ENCODE assay signal across 8 cellular contexts in the genomic region with DNA sequence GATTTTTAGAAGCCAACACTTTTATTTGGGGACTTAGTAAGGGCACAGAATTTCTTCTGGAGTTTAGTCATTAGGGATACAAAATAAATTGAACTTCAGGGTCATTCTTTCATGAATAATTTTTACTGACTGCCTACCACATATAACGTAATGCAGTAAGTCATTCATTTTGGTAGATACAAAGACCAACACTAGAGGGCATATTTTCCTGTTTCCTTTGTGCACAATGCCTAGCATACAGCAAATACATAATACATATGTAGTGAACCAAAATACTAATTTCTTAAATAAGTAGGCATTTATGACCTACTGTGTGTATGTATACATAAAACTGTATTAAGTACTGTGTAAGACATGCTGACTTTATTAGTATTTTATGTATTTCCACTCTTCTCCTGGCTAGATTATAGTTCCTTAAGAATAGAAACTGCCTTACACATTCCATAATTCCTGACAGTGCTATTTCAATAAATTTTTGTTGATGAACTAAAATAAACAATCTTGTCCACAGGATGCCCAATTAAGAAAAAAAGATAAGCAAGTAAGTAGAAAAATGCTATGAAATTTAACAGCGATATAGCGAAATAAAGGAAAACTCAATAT. TPM values are rescaled to one million over a fixed set of nuclear protein-coding genes. Genes with fewer than 3 reads are reported as not detected.
DNase-seq lines count a peak whose midpoint lies in the region; ATAC-seq, FAIRE-seq and TF ChIP-seq lines count a peak whose summit lies in the region.

No MANE protein-coding gene starts in this region.

- no peaks in the 10 kb centered on the region for H3K27me3 Mint-ChIP-seq in natural killer cell (ENCODE audit: low read depth in 2 of 2)
- no peaks in the 10 kb centered on the region for H3K27me3 Mint-ChIP-seq in activated CD4-positive, alpha-beta memory T cell treated with anti-CD3 and anti-CD28 coated beads for 36 hours

- intact Hi-C loops in endothelial cell of umbilical vein (cut with micrococcal nuclease): loop anchor here (1.0 to 5.0 kb wide), 5 partner anchors 47 to 478 kb away; no protein-coding TSS in a partner anchor
- intact Hi-C loops in natural killer cell (cut with micrococcal nuclease): loop anchor here (1.0 to 5.0 kb wide), 4 partner anchors 35 to 385 kb away; a partner anchor contains a TSS
- intact Hi-C loops in activated CD4-positive, alpha-beta memory T cell treated with anti-CD3 and anti-CD28 coated beads for 36 hours (cut with micrococcal nuclease): loop anchor here (1.0 kb wide), 2 partner anchors 48 to 299 kb away; a partner anchor contains a TSS

- POLR2A ChIA-PET in endothelial cell of umbilical vein (lab: Charles Lee): no interaction called here
- POLR2A ChIA-PET in activated CD4-positive, alpha-beta memory T cell treated with anti-CD3 and anti-CD28 coated beads for 36 hours (lab: Charles Lee): interaction anchor here (0.7 kb wide), 1 partner anchor 49 kb away, joined by 3 read pairs; no protein-coding TSS in a partner anchor

- H3K4me1 ChIP-seq in OCI-LY3 (ENCODE audit: low read length): no peaks in the 10 kb centered on the region
- H3K4me1 ChIP-seq in endothelial cell of umbilical vein (ENCODE audit: control insufficient read depth, extremely low read depth, insufficient read depth, low read length): peaks cover 30% of the 10 kb centered on the region

- H3K79me2 ChIP-seq in OCI-LY3 (ENCODE audit: low read length) (peaks cover 75% of the 10 kb centered on the region), endothelial cell of umbilical vein (ENCODE audit: control insufficient read depth, insufficient read depth, low read length) (peaks cover 90% of the 10 kb centered on the region)

- H3K36me3 ChIP-seq in OCI-LY3 (replicated peaks; ENCODE audit: low read depth, low read length) (no peaks in the 10 kb centered on the region), endothelial cell of umbilical vein (ENCODE audit: control insufficient read depth in 2 of 2, extremely low read depth in 1 of 2, insufficient read depth in 2 of 2, low read length in 2 of 2) (no peaks in the 10 kb centered on the region)

- H3K4me2 ChIP-seq in OCI-LY3 (ENCODE audit: low read length) (no peak overlapping the region), endothelial cell of umbilical vein (ENCODE audit: insufficient read depth, low read length) (peak overlapping the region; percentile 8)

- H3K9ac ChIP-seq in OCI-LY3 (ENCODE audit: low read length): no peak overlapping the region
- no peak overlapping the region for H3K9ac ChIP-seq in endothelial cell of umbilical vein (replicated peaks; ENCODE audit: extremely low read depth, insufficient read depth, low read length)

- H3K27ac Mint-ChIP-seq in natural killer cell: peak overlapping the region in 1 of 2 donors; percentile 24
- no peak overlapping the region for H3K27ac Mint-ChIP-seq in activated CD4-positive, alpha-beta memory T cell treated with anti-CD3 and anti-CD28 coated beads for 36 hours

- H3K4me3 ChIP-seq in OCI-LY3 (ENCODE audit: low read length) (no peak overlapping the region), endothelial cell of umbilical vein (replicated peaks in 1 of 3; ENCODE audit: insufficient read depth in 1 of 3, low read depth in 1 of 3, low read length in 3 of 3) (no peak overlapping the region)

- H2AFZ ChIP-seq in OCI-LY3 (ENCODE audit: low read depth, low read length): no peak overlapping the region
- H2AFZ ChIP-seq in endothelial cell of umbilical vein (ENCODE audit: low read depth, low read length): no peak overlapping the region

- CTCF ChIA-PET in endothelial cell of umbilical vein (lab: Charles Lee): interaction anchor here (0.6 to 3.1 kb wide), 39 partner anchors 9 to 479 kb away, joined by 3 to 23 read pairs (median 4); a partner anchor contains a TSS
- CTCF ChIA-PET in activated CD4-positive, alpha-beta memory T cell treated with anti-CD3 and anti-CD28 coated beads for 36 hours (lab: Charles Lee): interaction anchor here (0.7 to 2.7 kb wide), 7 partner anchors 14 to 74 kb away, joined by 3 to 11 read pairs (median 3); no protein-coding TSS in a partner anchor

- ATAC-seq in GM18909 (IDR thresholded peaks at IDR 0.05; ENCODE audit: poor library complexity, unreplicated experiment) (peak; percentile 86), HG03571 (IDR thresholded peaks at IDR 0.05; ENCODE audit: unreplicated experiment) (peak; percentile 62), natural killer cell (peak; percentile 85 to 95 (median 89))

- H4K20me1 ChIP-seq in OCI-LY3 (ENCODE audit: insufficient read depth, low read length): peaks cover 77% of the 10 kb centered on the region
- H4K20me1 ChIP-seq in endothelial cell of umbilical vein (replicated peaks; ENCODE audit: control insufficient read depth, extremely low read depth, insufficient read depth, low read length): peaks cover 9% of the 10 kb centered on the region

- dilution Hi-C loops in endothelial cell of umbilical vein (cut with MboI; ENCODE audit: extremely low pct_ligation_motif_present, low sequenced_read_pairs): no loop called here

- H3K9me1 ChIP-seq in endothelial cell of umbilical vein (replicated peaks; ENCODE audit: control insufficient read depth, extremely low read depth, insufficient read depth, low read length): no peaks in the 10 kb centered on the region

- no peaks in the 10 kb centered on the region for H3K9me3 Mint-ChIP-seq in natural killer cell
- H3K9me3 Mint-ChIP-seq in activated CD4-positive, alpha-beta memory T cell treated with anti-CD3 and anti-CD28 coated beads for 36 hours: peaks cover 2% of the 10 kb centered on the region

- H3K36me3 Mint-ChIP-seq in natural killer cell: no peaks in the 10 kb centered on the region
- H3K36me3 Mint-ChIP-seq in activated CD4-positive, alpha-beta memory T cell treated with anti-CD3 and anti-CD28 coated beads for 36 hours: peaks cover 4% of the 10 kb centered on the region

- no TSS peak for BruUV-seq in endothelial cell of umbilical vein (replicated peaks; lab: Mats Ljungman, UMichigan)

- DNase-seq in COLO829 (ENCODE audit: low spot score) (peak; percentile 8), endothelial cell of umbilical vein (ENCODE audit: low read depth, low spot score) (peak; percentile 77), natural killer cell (no peak), hippocampal formation (lab: John Stamatoyannopoulos, UW) (no peak)
- DNase-seq in activated CD4-positive, alpha-beta memory T cell treated with anti-CD3 and anti-CD28 coated beads for 36 hours: no peak

- no peak for FAIRE-seq in endothelial cell of umbilical vein (lab: Jason Lieb, UNC)

- no peaks in the 10 kb centered on the region for H3K27me3 ChIP-seq in OCI-LY3 (ENCODE audit: low read depth, low read length)
- H3K27me3 ChIP-seq in endothelial cell of umbilical vein (ENCODE audit: control insufficient read depth in 2 of 2, insufficient read depth in 2 of 2, low read length in 2 of 2): no peaks in the 10 kb centered on the region

- peaks cover 73 to 74% of the 10 kb centered on the region in 2 donors for H3K4me1 Mint-ChIP-seq in natural killer cell
- peaks cover 59% of the 10 kb centered on the region for H3K4me1 Mint-ChIP-seq in activated CD4-positive, alpha-beta memory T cell treated with anti-CD3 and anti-CD28 coated beads for 36 hours (ENCODE audit: low read depth)

- no peak overlapping the region for H3K27ac ChIP-seq in OCI-LY3 (ENCODE audit: low read length)
- H3K27ac ChIP-seq in endothelial cell of umbilical vein (ENCODE audit: insufficient read depth, low read depth, low read length): peak overlapping the region; percentile 3

- no peak overlapping the region for H3K4me3 Mint-ChIP-seq in natural killer cell
- no peak overlapping the region for H3K4me3 Mint-ChIP-seq in activated CD4-positive, alpha-beta memory T cell treated with anti-CD3 and anti-CD28 coated beads for 36 hours

- no peaks in the 10 kb centered on the region for H3K9me3 ChIP-seq in OCI-LY3 (ENCODE audit: insufficient read depth, low read length)
- H3K9me3 ChIP-seq in endothelial cell of umbilical vein (replicated peaks; ENCODE audit: control insufficient read depth, insufficient read depth, low read length): no peaks in the 10 kb centered on the region

- TF ChIP-seq POLR2A in endothelial cell of umbilical vein (IDR thresholded peaks at IDR 0.05; ENCODE audit: low read depth, low read length): no peak

- TF ChIP-seq CTCF in OCI-LY3 (IDR thresholded peaks at IDR 0.05; ENCODE audit: low read depth, low read length) (peak; percentile 78), endothelial cell of umbilical vein (IDR thresholded peaks at IDR 0.05; ENCODE audit: extremely low read depth in 1 of 2, insufficient read depth in 1 of 2, low read depth in 1 of 2, low read length in 2 of 2) (peak; percentile 33 to 39), natural killer cell (IDR thresholded peaks at IDR 0.05) (peak; percentile 78)

TF ChIP-seq in endothelial cell of umbilical vein, 7 proteins besides CTCF, POLR2A, EP300 and RAD21:
- TF ChIP-seq, protein P1, sequence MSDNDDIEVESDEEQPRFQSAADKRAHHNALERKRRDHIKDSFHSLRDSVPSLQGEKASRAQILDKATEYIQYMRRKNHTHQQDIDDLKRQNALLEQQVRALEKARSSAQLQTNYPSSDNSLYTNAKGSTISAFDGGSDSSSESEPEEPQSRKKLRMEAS (IDR thresholded peaks at IDR 0.05; ENCODE audit: insufficient read depth, insufficient read length): no peak
- TF ChIP-seq MYC (IDR thresholded peaks at IDR 0.05; ENCODE audit: low read depth, low read length) (no peak), POLR2AphosphoS5 (IDR thresholded peaks at IDR 0.05; ENCODE audit: insufficient read depth, low read depth, low read length) (no peak)

RNA-seq across cellular contexts. Expression of a gene that starts 47.9 kb away (rescaled TPM):
- total RNA-seq in endothelial cell of umbilical vein (83.9 and 86.8 TPM in 2 replicates), natural killer cell (100 to 1,000 TPM; 145 to 192 (median 185) TPM)
- polyA plus RNA-seq in endothelial cell of umbilical vein: 10.4 and 12.9 TPM in 2 replicates
- polyA plus RNA-seq in endothelial cell of umbilical vein (2011; cell fraction: cytosol; rRNA removed): 14.5 and 16.7 TPM in 2 replicates
- polyA plus RNA-seq in endothelial cell of umbilical vein (2011; cell fraction: nucleus; rRNA removed): 77.5 and 103 TPM in 2 replicates
- polyA plus RNA-seq in endothelial cell of umbilical vein (2012): 39.6 and 48.1 TPM in 2 replicates
- 94.7 and 113 TPM in 2 replicates for polyA minus RNA-seq in endothelial cell of umbilical vein
- 38.6 TPM for polyA minus RNA-seq in endothelial cell of umbilical vein (2011; cell fraction: cytosol; rRNA and poly(A)+ RNA removed)
- polyA minus RNA-seq in endothelial cell of umbilical vein (2011; cell fraction: nucleus; rRNA and poly(A)+ RNA removed): 219 and 241 TPM in 2 replicates
- 10 to 100 TPM; 74.5 to 75.7 TPM for total RNA-seq in activated CD4-positive, alpha-beta memory T cell treated with anti-CD3 and anti-CD28 coated beads for 36 hours

Comparison
In these comparisons a context has a peak if more than half of its experiments do, and no peak if none do; other contexts are left out.
1. DNase-seq: peak in COLO829 (single experiment) and endothelial cell of umbilical vein (single experiment); none in natural killer cell (single experiment), activated CD4-positive, alpha-beta memory T cell treated with anti-CD3 and anti-CD28 coated beads for 36 hours (single experiment) and hippocampal formation (0 of 2).
2. Peak in every context shown above with its lines, with median percentiles within 50 percentile points of each other: ATAC-seq and CTCF ChIP-seq.